8 cellular contexts compared by ENCODE assay signal in the genomic region with DNA sequence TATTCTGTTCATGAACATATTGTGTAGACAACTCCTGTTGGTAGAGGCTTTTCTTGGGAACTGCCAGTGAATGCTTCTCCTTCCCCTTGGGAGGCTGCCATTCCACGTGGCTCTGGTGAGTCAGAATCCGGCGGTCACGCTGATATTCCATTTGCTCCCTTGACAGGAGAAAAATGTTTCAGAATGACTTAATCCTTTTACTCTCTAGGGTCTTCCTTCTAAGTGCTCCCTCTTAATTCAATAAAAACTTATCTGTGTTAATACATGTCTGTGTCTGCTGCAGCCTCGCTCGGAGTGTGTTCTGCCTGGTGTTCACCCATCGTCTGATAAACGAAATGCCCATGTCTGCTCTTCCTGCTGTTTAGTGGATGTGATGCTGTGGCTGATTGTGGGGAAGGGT.
DNase-seq lines count a peak whose midpoint lies in the region; ATAC-seq, FAIRE-seq and TF ChIP-seq lines count a peak whose summit lies in the region.

No MANE protein-coding gene starts in this region.

- in situ Hi-C loops in HAP-1 (cut with MboI; ENCODE audit: low sequenced_read_pairs) = no loop called here

- TF ChIP-seq CTCF in choroid plexus epithelial cell (conservative IDR thresholded peaks at IDR 0.05; ENCODE audit: low read depth, low read length) (no peak), left lung (IDR thresholded peaks at IDR 0.05) (no peak), thoracic aorta (IDR thresholded peaks at IDR 0.05) (no peak)

- intact Hi-C loops in left lung (cut with DNase I) = no loop called here

- FAIRE-seq in HTR-8/SVneo (lab: Jason Lieb, UNC) = peak; percentile 54

- H3K9me3 ChIP-seq in left lung = no peaks in the 10 kb centered on the region
- no peaks in the 10 kb centered on the region for H3K9me3 ChIP-seq in thoracic aorta
- H3K9me3 ChIP-seq in HAP-1 = no peaks in the 10 kb centered on the region

- ATAC-seq in left lung = peak; percentile 58
- peak; percentile 71 for ATAC-seq in thoracic aorta (ENCODE audit: insufficient number of reproducible peaks, low FRiP score, low read depth)
- no peak for ATAC-seq in activated CD4-positive, CD25-positive, alpha-beta regulatory T cell treated with anti-CD3 and anti-CD28 coated beads, Interleukin-2, amount 50 U/mL, for 24 hours

- H3K27me3 ChIP-seq in left lung = no peaks in the 10 kb centered on the region
- no peaks in the 10 kb centered on the region for H3K27me3 ChIP-seq in thoracic aorta (replicated peaks; ENCODE audit: insufficient read depth)
- no peaks in the 10 kb centered on the region for H3K27me3 ChIP-seq in HAP-1 (ENCODE audit: low read depth)

- H3K36me3 ChIP-seq in left lung (no peaks in the 10 kb centered on the region), thoracic aorta (no peaks in the 10 kb centered on the region), HAP-1 (replicated peaks) (no peaks in the 10 kb centered on the region)

- no peaks in the 10 kb centered on the region for H3K4me1 ChIP-seq in left lung
- H3K4me1 ChIP-seq in thoracic aorta (ENCODE audit: control insufficient read depth in 1 of 2, low read depth in 2 of 2) = peaks cover 13 to 15% of the 10 kb centered on the region in 2 donors
- no peaks in the 10 kb centered on the region for H3K4me1 ChIP-seq in HAP-1

- H3K27ac ChIP-seq in left lung (peak overlapping the region; percentile 55 to 58), thoracic aorta (peak overlapping the region; percentile 86 to 94)

- H3K4me3 ChIP-seq in choroid plexus epithelial cell (ENCODE audit: low read depth, low read length) (no peak overlapping the region), left lung (no peak overlapping the region), thoracic aorta (peak overlapping the region; percentile 71), HAP-1 (no peak overlapping the region)

- DNase-seq in HTR-8/SVneo (ENCODE audit: insufficient read length, low spot score) (peak; percentile 52), choroid plexus epithelial cell (ENCODE audit: low read depth) (peak; percentile 89), left lung (peak in 1 of 2 donors; percentile 65), thoracic aorta (ENCODE audit: low spot score) (peak; percentile 48), germinal center (ENCODE audit: low spot score) (no peak), NCI-H2081 treated with DMSO at 0.1 percent for 48 hours (lab: John Stamatoyannopoulos, UW) (no peak), HAP-1 (ENCODE audit: low spot score in 2 of 2) (no peak)

Comparison
In these comparisons a context has a peak if more than half of its experiments do, and no peak if none do; other contexts are left out.
1. DNase-seq: peak in HTR-8/SVneo (single experiment), choroid plexus epithelial cell (single experiment) and thoracic aorta (single experiment); none in germinal center (single experiment), NCI-H2081 treated with DMSO at 0.1 percent for 48 hours (single experiment) and HAP-1 (0 of 2).
2. ATAC-seq: peak in left lung (single experiment) and thoracic aorta (single experiment); none in activated CD4-positive, CD25-positive, alpha-beta regulatory T cell treated with anti-CD3 and anti-CD28 coated beads, Interleukin-2, amount 50 U/mL, for 24 hours (0 of 2).